In the genomic region with DNA sequence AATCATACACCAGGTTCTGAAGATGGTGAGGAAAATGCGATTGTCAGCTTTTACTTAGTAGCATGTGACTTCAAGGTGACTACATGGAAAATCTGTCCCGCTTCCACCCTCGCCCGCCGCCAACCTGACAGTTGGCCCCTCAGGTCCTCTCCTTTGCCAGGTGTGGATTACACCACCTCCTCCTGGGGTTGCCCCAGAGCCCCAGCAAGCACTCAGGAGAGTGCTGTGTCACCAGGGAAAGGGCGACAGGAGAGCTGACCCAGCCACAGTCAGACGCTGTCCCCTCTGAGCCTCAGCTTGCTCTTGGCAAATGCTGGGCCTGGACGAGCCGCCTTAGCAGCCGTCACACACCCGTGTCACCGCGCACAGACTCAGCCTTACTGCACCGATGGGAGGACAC, we compare ENCODE assay signal across 1 cellular context.
TF ChIP-seq lines count a peak whose summit lies in the region.

No MANE protein-coding gene starts in this region.

TF ChIP-seq in H1, 55 proteins besides CTCF, POLR2A, EP300 and RAD21:
- no peak for TF ChIP-seq ZNF274 (IDR thresholded peaks at IDR 0.05; ENCODE audit: borderline replicate concordance, extremely low read depth, low read length)
- no peak for TF ChIP-seq SUZ12 (IDR thresholded peaks at IDR 0.05; ENCODE audit: low read length)
- TF ChIP-seq POLR2AphosphoS5 (IDR thresholded peaks at IDR 0.05; ENCODE audit: low read depth, low read length) = no peak
- TF ChIP-seq SIX5 (IDR thresholded peaks at IDR 0.05; ENCODE audit: low read depth, low read length) = no peak
